ENCODE assay signal across 8 cellular contexts in genomic region chr21:41641821-41642368, GRCh38.
A peak's percentile ranks its signal among the peaks of the same experiment; 100 is the strongest.
DNase-seq lines count a peak whose midpoint lies in the region; ATAC-seq, FAIRE-seq and TF ChIP-seq lines count a peak whose summit lies in the region.
"Had no signal": no experiment of that assay in that cellular context is flagged by ENCODE, and none has a peak within 500 bp of the region (broad histone marks: within the 10 kb centered on the region; RNA-seq: fewer than 3 reads in every experiment).

No MANE protein-coding gene starts in this region.

- H3K4me2 ChIP-seq in endothelial cell of umbilical vein (ENCODE audit: insufficient read depth, low read length) (no peak overlapping the region), Karpas-422 (ENCODE audit: low read depth, low read length, poor library complexity, severe bottlenecking) (no peak overlapping the region)

- intact Hi-C loops in endothelial cell of umbilical vein (cut with micrococcal nuclease) (no loop called here), mucosa of descending colon (cut with DNase I, micrococcal nuclease) (no loop called here), uterus (cut with DNase I; ENCODE audit: low total_unique reads) (no loop called here), A673 (cut with micrococcal nuclease; ENCODE audit: unreplicated experiment) (no loop called here)

- ATAC-seq in mucosa of descending colon: peak; percentile 41

- peaks cover 7% of the 10 kb centered on the region for H3K4me1 ChIP-seq in endothelial cell of umbilical vein (ENCODE audit: control insufficient read depth, extremely low read depth, insufficient read depth, low read length)
- H3K4me1 ChIP-seq in mucosa of descending colon (ENCODE audit: low read depth): no peaks in the 10 kb centered on the region
- H3K4me1 ChIP-seq in uterus: no peaks in the 10 kb centered on the region
- no peaks in the 10 kb centered on the region for H3K4me1 ChIP-seq in Karpas-422 (ENCODE audit: low read length)
- H3K4me1 ChIP-seq in A673 (ENCODE audit: insufficient read depth, low read length, poor library complexity, severe bottlenecking): no peaks in the 10 kb centered on the region

- H3K27ac ChIP-seq in endothelial cell of umbilical vein (ENCODE audit: insufficient read depth, low read depth, low read length) (peak overlapping the region; percentile 34), uterus (peak overlapping the region; percentile 48 to 55), Karpas-422 (ENCODE audit: low read length) (no peak overlapping the region), A673 (ENCODE audit: low read depth, low read length, poor library complexity, severe bottlenecking) (no peak overlapping the region)

- no peak for TF ChIP-seq POLR2A in endothelial cell of umbilical vein (IDR thresholded peaks at IDR 0.05; ENCODE audit: low read depth, low read length)
- TF ChIP-seq POLR2A in uterus (IDR thresholded peaks at IDR 0.05): no peak

- no peak overlapping the region for H3K4me3 ChIP-seq in endothelial cell of umbilical vein (replicated peaks in 1 of 3; ENCODE audit: insufficient read depth in 1 of 3, low read depth in 1 of 3, low read length in 3 of 3)
- H3K4me3 ChIP-seq in mucosa of descending colon: no peak overlapping the region
- H3K4me3 ChIP-seq in uterus: no peak overlapping the region
- H3K4me3 ChIP-seq in Karpas-422 (ENCODE audit: low read length): no peak overlapping the region
- H3K4me3 ChIP-seq in A673 (ENCODE audit: low read depth, low read length, poor library complexity, severe bottlenecking): no peak overlapping the region

- no peaks in the 10 kb centered on the region for H3K9me3 ChIP-seq in endothelial cell of umbilical vein (replicated peaks; ENCODE audit: control insufficient read depth, insufficient read depth, low read length)
- no peaks in the 10 kb centered on the region for H3K9me3 ChIP-seq in mucosa of descending colon
- H3K9me3 ChIP-seq in uterus: no peaks in the 10 kb centered on the region
- H3K9me3 ChIP-seq in Karpas-422 (ENCODE audit: low read length): peaks cover 4% of the 10 kb centered on the region; the same call in 1 of the 2 replicates
- no peaks in the 10 kb centered on the region for H3K9me3 ChIP-seq in A673 (ENCODE audit: low read depth, low read length, poor library complexity, severe bottlenecking)

- H3K27me3 ChIP-seq in endothelial cell of umbilical vein (ENCODE audit: control insufficient read depth in 2 of 2, insufficient read depth in 2 of 2, low read length in 2 of 2): no peaks in the 10 kb centered on the region
- H3K27me3 ChIP-seq in uterus: no peaks in the 10 kb centered on the region
- no peaks in the 10 kb centered on the region for H3K27me3 ChIP-seq in Karpas-422 (ENCODE audit: low read length)
- no peaks in the 10 kb centered on the region for H3K27me3 ChIP-seq in A673 (replicated peaks; ENCODE audit: insufficient read depth, low read depth, low read length, poor library complexity)

- no peaks in the 10 kb centered on the region for H3K9me2 ChIP-seq in Karpas-422 (replicated peaks; ENCODE audit: insufficient read depth, low read length)

- POLR2A ChIA-PET in endothelial cell of umbilical vein (lab: Charles Lee) (no interaction called here), A673 (lab: Charles Lee; ENCODE audit: low non-redundant PET) (interaction anchor here (0.7 kb wide), 1 partner anchor 482 kb away, joined by 3 read pairs; no protein-coding TSS in a partner anchor)

- CTCF ChIA-PET in endothelial cell of umbilical vein (lab: Charles Lee): no interaction called here
- CTCF ChIA-PET in A673 (lab: Charles Lee): no interaction called here

- H3K9ac ChIP-seq in endothelial cell of umbilical vein (replicated peaks; ENCODE audit: extremely low read depth, insufficient read depth, low read length) (no peak overlapping the region), Karpas-422 (ENCODE audit: low read length) (no peak overlapping the region)

- H2AFZ ChIP-seq in endothelial cell of umbilical vein (ENCODE audit: low read depth, low read length): peak overlapping the region; percentile 78
- no peak overlapping the region for H2AFZ ChIP-seq in Karpas-422 (ENCODE audit: low read length)

- H3K36me3 ChIP-seq in endothelial cell of umbilical vein (ENCODE audit: control insufficient read depth in 2 of 2, extremely low read depth in 1 of 2, insufficient read depth in 2 of 2, low read length in 2 of 2): no peaks in the 10 kb centered on the region
- H3K36me3 ChIP-seq in mucosa of descending colon (ENCODE audit: low read depth): no peaks in the 10 kb centered on the region
- H3K36me3 ChIP-seq in uterus: no peaks in the 10 kb centered on the region
- H3K36me3 ChIP-seq in Karpas-422 (ENCODE audit: insufficient read depth, low read length): no peaks in the 10 kb centered on the region
- no peaks in the 10 kb centered on the region for H3K36me3 ChIP-seq in A673 (ENCODE audit: insufficient read depth, low read length, poor library complexity, severe bottlenecking)

- dilution Hi-C loops in endothelial cell of umbilical vein (cut with MboI; ENCODE audit: extremely low pct_ligation_motif_present, low sequenced_read_pairs): no loop called here

- peak; percentile 70 for FAIRE-seq in endothelial cell of umbilical vein (lab: Jason Lieb, UNC)

- DNase-seq in LoVo (ENCODE audit: low spot score) (peak; percentile 53), endothelial cell of umbilical vein (ENCODE audit: low read depth, low spot score) (peak; percentile 71), mucosa of descending colon (no peak), uterus (peak; percentile 51 to 69), Karpas-422 (no peak), NCI-H1436 (lab: John Stamatoyannopoulos, UW) (no peak), A673 (ENCODE audit: low spot score) (no peak)
- DNase-seq: stimulated activated CD8-positive, alpha-beta memory T cell treated with anti-CD3 and anti-CD28 coated beads, Interleukin-4, amount 100 ng/mL, for 48 hours had no signal

- TF ChIP-seq CTCF in endothelial cell of umbilical vein (IDR thresholded peaks at IDR 0.05; ENCODE audit: extremely low read depth in 1 of 2, insufficient read depth in 1 of 2, low read depth in 1 of 2, low read length in 2 of 2) (no peak), mucosa of descending colon (IDR thresholded peaks at IDR 0.05) (no peak), uterus (IDR thresholded peaks at IDR 0.05) (no peak), A673 (conservative IDR thresholded peaks at IDR 0.05; ENCODE audit: low read depth, low read length) (no peak)

- H4K20me1 ChIP-seq in endothelial cell of umbilical vein (replicated peaks; ENCODE audit: control insufficient read depth, extremely low read depth, insufficient read depth, low read length) (no peaks in the 10 kb centered on the region), Karpas-422 (ENCODE audit: insufficient read depth, low read depth, low read length) (no peaks in the 10 kb centered on the region)

- no peaks in the 10 kb centered on the region for H3K9me1 ChIP-seq in endothelial cell of umbilical vein (replicated peaks; ENCODE audit: control insufficient read depth, extremely low read depth, insufficient read depth, low read length)

- H3K79me2 ChIP-seq in endothelial cell of umbilical vein (ENCODE audit: control insufficient read depth, insufficient read depth, low read length) (no peaks in the 10 kb centered on the region), Karpas-422 (ENCODE audit: low read length) (no peaks in the 10 kb centered on the region)

- BruUV-seq in endothelial cell of umbilical vein (replicated peaks; lab: Mats Ljungman, UMichigan): no TSS peak
- BruUV-seq in A673 (replicated peaks; lab: Mats Ljungman, UMichigan): no TSS peak

TF ChIP-seq in endothelial cell of umbilical vein, 7 proteins besides CTCF, POLR2A, EP300 and RAD21:
- TF ChIP-seq JUN (IDR thresholded peaks at IDR 0.05; ENCODE audit: borderline replicate concordance, insufficient read depth, insufficient read length, low read depth) (peak; percentile 22), MAX (IDR thresholded peaks at IDR 0.05; ENCODE audit: insufficient read depth, insufficient read length) (no peak)

Comparison
In these comparisons a context has a peak if more than half of its experiments do, and no peak if none do; other contexts are left out.
1. DNase-seq: peak in LoVo (single experiment), endothelial cell of umbilical vein (single experiment) and uterus (2 of 2); none in mucosa of descending colon (0 of 3), Karpas-422 (single experiment), NCI-H1436 (single experiment) and A673 (single experiment).
2. H3K27ac ChIP-seq: peak in endothelial cell of umbilical vein (single experiment) and uterus (2 of 2); none in Karpas-422 (single experiment) and A673 (single experiment).